Comparison of ENCODE assay signal across 10 cellular contexts in the genomic region with DNA sequence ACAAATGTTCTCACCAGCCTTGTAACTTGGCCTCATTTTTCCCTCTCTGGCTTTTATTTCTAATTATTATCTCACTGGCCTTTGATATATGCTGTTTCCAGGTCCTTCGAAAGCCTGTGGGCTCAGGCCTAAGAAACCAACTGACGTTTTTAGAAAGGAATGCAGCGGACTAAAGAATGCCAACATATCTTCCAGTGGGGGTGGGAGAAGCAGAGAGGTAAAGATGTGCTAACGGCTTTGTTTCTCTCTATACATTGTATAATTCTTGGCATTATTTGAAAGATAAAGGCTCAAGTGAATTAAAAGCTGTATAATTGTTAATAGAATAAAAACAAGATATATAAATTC. TPM values are rescaled to one million over a fixed set of nuclear protein-coding genes. Genes with fewer than 3 reads are reported as not detected.
DNase-seq lines count a peak whose midpoint lies in the region; ATAC-seq and TF ChIP-seq lines count a peak whose summit lies in the region.
"Had no signal": no experiment of that assay in that cellular context is flagged by ENCODE, and none has a peak within 500 bp of the region (broad histone marks: within the 10 kb centered on the region; RNA-seq: fewer than 3 reads in every experiment).

No MANE protein-coding gene starts in this region.

- H3K27me3 ChIP-seq in HCT116 (ENCODE audit: insufficient read depth, low read length) (no peaks in the 10 kb centered on the region), brain microvascular endothelial cell (replicated peaks) (no peaks in the 10 kb centered on the region), testis (no peaks in the 10 kb centered on the region), Karpas-422 (ENCODE audit: low read length) (no peaks in the 10 kb centered on the region)

- TF ChIP-seq CTCF in HCT116 (IDR thresholded peaks at IDR 0.05 in 2 of 3, conservative IDR thresholded peaks at IDR 0.05 in 1 of 3; ENCODE audit: borderline replicate concordance in 1 of 3, insufficient read depth in 1 of 3, low read depth in 2 of 3, low read length in 2 of 3): no peak
- TF ChIP-seq CTCF in brain microvascular endothelial cell (IDR thresholded peaks at IDR 0.05; ENCODE audit: low read depth, low read length, missing control alignments): no peak
- TF ChIP-seq CTCF in testis (IDR thresholded peaks at IDR 0.05): no peak

- H3K9ac ChIP-seq in HCT116 (ENCODE audit: low read length) (no peak overlapping the region), Karpas-422 (ENCODE audit: low read length) (no peak overlapping the region)

- POLR2A ChIA-PET in HCT116 (lab: Charles Lee): no interaction called here

- no peak overlapping the region for H3K4me3 ChIP-seq in HCT116 (replicated peaks in 1 of 2; ENCODE audit: low read depth in 1 of 2, low read length in 2 of 2)
- H3K4me3 ChIP-seq in brain microvascular endothelial cell (ENCODE audit: low read depth, low read length): no peak overlapping the region
- H3K4me3 ChIP-seq in testis: no peak overlapping the region
- no peak overlapping the region for H3K4me3 ChIP-seq in Karpas-422 (ENCODE audit: low read length)

- intact Hi-C loops in HCT116 (cut with micrococcal nuclease) (no loop called here), testis (cut with DNase I; ENCODE audit: low total_unique reads) (no loop called here)

- H3K4me2 ChIP-seq in HCT116 (ENCODE audit: low read length): peak overlapping the region; percentile 35; the same call in 1 of the 2 replicates
- H3K4me2 ChIP-seq in Karpas-422 (ENCODE audit: low read depth, low read length, poor library complexity, severe bottlenecking): no peak overlapping the region

- H2AFZ ChIP-seq in HCT116 (ENCODE audit: low read depth, low read length, poor library complexity, severe bottlenecking) (peak overlapping the region; percentile 54), Karpas-422 (ENCODE audit: low read length) (no peak overlapping the region)

- RAD21 ChIA-PET in HCT116 (lab: Charles Lee; ENCODE audit: low non-redundant PET in 1 of 2, low total read pairs in 2 of 2, uncharacterized antibody in 2 of 2, unreplicated experiment in 2 of 2): no interaction called here

- BruUV-seq in HCT116 (replicated peaks; lab: Mats Ljungman, UMichigan): no TSS peak

- in situ Hi-C loops in brain microvascular endothelial cell (cut with HindIII; ENCODE audit: low pct_ligation_motif_present, low sequenced_read_pairs): no loop called here

- no peaks in the 10 kb centered on the region for H3K36me3 ChIP-seq in HCT116 (ENCODE audit: control insufficient read depth in 1 of 2, insufficient read depth in 2 of 2, low read length in 2 of 2)
- H3K36me3 ChIP-seq in brain microvascular endothelial cell (replicated peaks): no peaks in the 10 kb centered on the region
- H3K36me3 ChIP-seq in testis (ENCODE audit: low read depth, missing control alignments): no peaks in the 10 kb centered on the region
- H3K36me3 ChIP-seq in Karpas-422 (ENCODE audit: insufficient read depth, low read length): no peaks in the 10 kb centered on the region

- no peak overlapping the region; the same call in 1 of the 2 replicates for H3K27ac ChIP-seq in HCT116 (ENCODE audit: low read depth, low read length)
- H3K27ac ChIP-seq in brain microvascular endothelial cell: peak overlapping the region; percentile 83
- H3K27ac ChIP-seq in testis: peak overlapping the region; percentile 27 to 61
- H3K27ac ChIP-seq in Karpas-422 (ENCODE audit: low read length): no peak overlapping the region

- TF ChIP-seq POLR2A in HCT116 (IDR thresholded peaks at IDR 0.05; ENCODE audit: borderline replicate concordance, extremely low read depth, insufficient read depth, insufficient read length) (no peak), testis (IDR thresholded peaks at IDR 0.05) (no peak)

- H3K4me1 ChIP-seq in HCT116 (ENCODE audit: control insufficient read depth in 1 of 2, insufficient read depth in 2 of 2, low read length in 2 of 2) (peaks cover 6 to 18% of the 10 kb centered on the region in 2 experiments; a peak in 2 of 4 replicates), testis (peaks cover 30% of the 10 kb centered on the region), Karpas-422 (ENCODE audit: low read length) (no peaks in the 10 kb centered on the region)

- no peaks in the 10 kb centered on the region for H3K9me2 ChIP-seq in HCT116 (ENCODE audit: insufficient read depth)
- no peaks in the 10 kb centered on the region for H3K9me2 ChIP-seq in Karpas-422 (replicated peaks; ENCODE audit: insufficient read depth, low read length)

- no peak for TF ChIP-seq RAD21 in HCT116 (IDR thresholded peaks at IDR 0.05; ENCODE audit: low read depth)

- DNase-seq in HCT116 (ENCODE audit: low read depth, low spot score) (no peak), brain microvascular endothelial cell (peak; percentile 81), iPS-NIHi7 (ENCODE audit: extremely low spot score) (peak; percentile 68), testis (no peak), Karpas-422 (no peak)

- WGBS in testis, 2 donors: 28 to 34% methylated on average over 4 of the region's 4 CpGs

- H4K20me1 ChIP-seq in HCT116 (ENCODE audit: insufficient read depth) (no peaks in the 10 kb centered on the region), Karpas-422 (ENCODE audit: insufficient read depth, low read depth, low read length) (no peaks in the 10 kb centered on the region)

- H3K79me2 ChIP-seq in HCT116 (ENCODE audit: insufficient read depth, low read length) (no peaks in the 10 kb centered on the region), Karpas-422 (ENCODE audit: low read length) (no peaks in the 10 kb centered on the region)

- H3K9me3 ChIP-seq in HCT116 (ENCODE audit: control insufficient read depth in 1 of 2, insufficient read depth in 1 of 2, low read depth in 1 of 2, low read length in 2 of 2): no peaks in the 10 kb centered on the region
- no peaks in the 10 kb centered on the region for H3K9me3 ChIP-seq in testis
- no peaks in the 10 kb centered on the region for H3K9me3 ChIP-seq in Karpas-422 (ENCODE audit: low read length)

- CTCF ChIA-PET in HCT116 (lab: Charles Lee): no interaction called here

- ATAC-seq in HCT116 (peak; percentile 18; the same call in 1 of the 2 replicates), HG02938 (IDR thresholded peaks at IDR 0.05; ENCODE audit: unreplicated experiment) (no peak), HG03565 (IDR thresholded peaks at IDR 0.05; ENCODE audit: unreplicated experiment) (no peak), GM18858 (IDR thresholded peaks at IDR 0.05; ENCODE audit: unreplicated experiment) (no peak)
- ATAC-seq: esophagus mucosa had no signal

TF ChIP-seq in HCT116, 20 proteins besides CTCF, POLR2A, EP300 and RAD21:
- no peak for TF ChIP-seq JUND (IDR thresholded peaks at IDR 0.05)
- TF ChIP-seq, protein P1, sequence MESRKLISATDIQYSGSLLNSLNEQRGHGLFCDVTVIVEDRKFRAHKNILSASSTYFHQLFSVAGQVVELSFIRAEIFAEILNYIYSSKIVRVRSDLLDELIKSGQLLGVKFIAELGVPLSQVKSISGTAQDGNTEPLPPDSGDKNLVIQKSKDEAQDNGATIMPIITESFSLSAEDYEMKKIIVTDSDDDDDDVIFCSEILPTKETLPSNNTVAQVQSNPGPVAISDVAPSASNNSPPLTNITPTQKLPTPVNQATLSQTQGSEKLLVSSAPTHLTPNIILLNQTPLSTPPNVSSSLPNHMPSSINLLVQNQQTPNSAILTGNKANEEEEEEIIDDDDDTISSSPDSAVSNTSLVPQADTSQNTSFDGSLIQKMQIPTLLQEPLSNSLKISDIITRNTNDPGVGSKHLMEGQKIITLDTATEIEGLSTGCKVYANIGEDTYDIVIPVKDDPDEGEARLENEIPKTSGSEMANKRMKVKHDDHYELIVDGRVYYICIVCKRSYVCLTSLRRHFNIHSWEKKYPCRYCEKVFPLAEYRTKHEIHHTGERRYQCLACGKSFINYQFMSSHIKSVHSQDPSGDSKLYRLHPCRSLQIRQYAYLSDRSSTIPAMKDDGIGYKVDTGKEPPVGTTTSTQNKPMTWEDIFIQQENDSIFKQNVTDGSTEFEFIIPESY (IDR thresholded peaks at IDR 0.05; ENCODE audit: extremely low read depth, insufficient replicate concordance, low read length): no peak
- no peak for TF ChIP-seq CBX3 (IDR thresholded peaks at IDR 0.05; ENCODE audit: low read depth)
- TF ChIP-seq ZNF274 (IDR thresholded peaks at IDR 0.05; ENCODE audit: low read depth, low read length): no peak
- TF ChIP-seq, protein P2, sequence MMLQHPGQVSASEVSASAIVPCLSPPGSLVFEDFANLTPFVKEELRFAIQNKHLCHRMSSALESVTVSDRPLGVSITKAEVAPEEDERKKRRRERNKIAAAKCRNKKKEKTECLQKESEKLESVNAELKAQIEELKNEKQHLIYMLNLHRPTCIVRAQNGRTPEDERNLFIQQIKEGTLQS (IDR thresholded peaks at IDR 0.05): no peak
- no peak for TF ChIP-seq ELF1 (IDR thresholded peaks at IDR 0.05; ENCODE audit: borderline replicate concordance, low read depth)
- no peak for TF ChIP-seq SP1 (IDR thresholded peaks at IDR 0.05; ENCODE audit: low read depth)

RNA-seq across cellular contexts. Expression of a gene that starts 28.2 kb away (rescaled TPM):
- total RNA-seq in HCT116 (2021; ENCODE audit: unreplicated experiment): not detected
- not detected in 2 replicates for polyA plus RNA-seq in HCT116 (2012)
- under 1 TPM in 1 of 2 donors, not detected in 1; 0.31 TPM for total RNA-seq in testis
- polyA plus RNA-seq in testis (ENCODE audit: insufficient read depth, low read depth, low replicate concordance): not detected
- total RNA-seq in Karpas-422 (2014; rRNA removed; shearing (Covaris generic); ENCODE audit: low replicate concordance): not detected in 2 replicates
- total RNA-seq: esophagus mucosa, urinary bladder had no signal
- polyA plus RNA-seq: urinary bladder had no signal

RNA-seq across cellular contexts. Expression of a gene that starts 35.3 kb away (rescaled TPM):
- total RNA-seq in HCT116 (2021; ENCODE audit: unreplicated experiment): not detected
- not detected in 2 replicates for polyA plus RNA-seq in HCT116 (2012)
- under 1 TPM; 0.12 to 0.71 TPM for total RNA-seq in testis
- 0.15 TPM for polyA plus RNA-seq in testis (ENCODE audit: insufficient read depth, low read depth, low replicate concordance)
- not detected in 2 replicates for total RNA-seq in Karpas-422 (2014; rRNA removed; shearing (Covaris generic); ENCODE audit: low replicate concordance)
- total RNA-seq: esophagus mucosa, urinary bladder had no signal
- polyA plus RNA-seq: urinary bladder had no signal

Comparison
In these comparisons a context has a peak if more than half of its experiments do, and no peak if none do; other contexts are left out.
1. DNase-seq: peak in brain microvascular endothelial cell (single experiment) and iPS-NIHi7 (single experiment); none in HCT116 (single experiment), testis (single experiment) and Karpas-422 (single experiment).
2. H3K27ac ChIP-seq: peak in brain microvascular endothelial cell (single experiment) and testis (2 of 2); none in HCT116 (single experiment) and Karpas-422 (single experiment).